Comparison of ENCODE assay signal across 23 cellular contexts in genomic region chr15:36769110-36769509, GRCh38.
DNase-seq lines count a peak whose midpoint lies in the region; ATAC-seq, FAIRE-seq and TF ChIP-seq lines count a peak whose summit lies in the region.
"Had no signal": no experiment of that assay in that cellular context is flagged by ENCODE, and none has a peak within 500 bp of the region (broad histone marks: within the 10 kb centered on the region; RNA-seq: fewer than 3 reads in every experiment).

No MANE protein-coding gene starts in this region.

- no peak for TF ChIP-seq CTCF in heart right ventricle (IDR thresholded peaks at IDR 0.05)
- TF ChIP-seq CTCF in fibroblast of pulmonary artery (IDR thresholded peaks at IDR 0.05; ENCODE audit: low read length, missing control alignments): no peak
- TF ChIP-seq CTCF in CD14-positive monocyte (IDR thresholded peaks at IDR 0.05): no peak

- no peaks in the 10 kb centered on the region for H3K4me1 Mint-ChIP-seq in CD14-positive monocyte
- H3K4me1 Mint-ChIP-seq: activated CD4-positive, alpha-beta memory T cell treated with anti-CD3 and anti-CD28 coated beads, Interleukin-2, amount 10 ng/mL, durations not matched to agents 7 days and 5 days; activated naive CD8-positive, alpha-beta T cell treated with anti-CD3 and anti-CD28 coated beads, Interleukin-2, amount 50 U/mL, for 24 hours; naive thymus-derived CD8-positive, alpha-beta T cell had no signal

- DNase-seq in heart right ventricle (no peak), right cardiac atrium (no peak), amniotic stem cell (lab: John Stamatoyannopoulos, UW) (peak; percentile 8), fibroblast of pulmonary artery (ENCODE audit: low read depth) (peak; percentile 56), frontal cortex (ENCODE audit: low spot score in 2 of 2) (no peak), CD14-positive monocyte (ENCODE audit: low spot score) (no peak), G401 (ENCODE audit: low spot score) (no peak)
- DNase-seq: activated CD4-positive, alpha-beta memory T cell treated with anti-CD3 and anti-CD28 coated beads, Interleukin-2, amount 10 ng/mL, durations not matched to agents 7 days and 5 days; activated CD4-positive, CD25-positive, alpha-beta regulatory T cell; activated gamma-delta T cell; activated naive CD8-positive, alpha-beta T cell treated with anti-CD3 and anti-CD28 coated beads, Interleukin-2, amount 50 U/mL, for 24 hours; H7; kidney glomerular epithelial cell; mesendoderm; MG63; naive thymus-derived CD8-positive, alpha-beta T cell; NCI-H2171 treated with DMSO at 0.1 percent for 48 hours; NCI-H526; ovary; SW 1271; transverse colon had no signal

- H3K9me3 ChIP-seq in heart right ventricle: no peaks in the 10 kb centered on the region
- no peaks in the 10 kb centered on the region for H3K9me3 ChIP-seq in right cardiac atrium (ENCODE audit: control insufficient read depth, low read length)
- H3K9me3 ChIP-seq: MG63, ovary, transverse colon had no signal

- 52 to 62% methylated on average over 5 of the region's 5 CpGs for WGBS in heart right ventricle, 2 donors
- WGBS in right cardiac atrium: 68% methylated on average over 5 of the region's 5 CpGs

- peak overlapping the region in 2 of 10 donors; percentile 6 to 11 for H3K27ac ChIP-seq in heart right ventricle
- H3K27ac ChIP-seq in right cardiac atrium (ENCODE audit: low read length): no peak overlapping the region
- H3K27ac ChIP-seq: C4-2B, ovary, transverse colon had no signal

- no peak overlapping the region for H3K4me3 Mint-ChIP-seq in CD14-positive monocyte
- H3K4me3 Mint-ChIP-seq: activated CD4-positive, alpha-beta memory T cell treated with anti-CD3 and anti-CD28 coated beads, Interleukin-2, amount 10 ng/mL, durations not matched to agents 7 days and 5 days; activated naive CD8-positive, alpha-beta T cell treated with anti-CD3 and anti-CD28 coated beads, Interleukin-2, amount 50 U/mL, for 24 hours; naive thymus-derived CD8-positive, alpha-beta T cell had no signal

- no peaks in the 10 kb centered on the region for H3K27me3 ChIP-seq in heart right ventricle
- no peaks in the 10 kb centered on the region for H3K27me3 ChIP-seq in right cardiac atrium (ENCODE audit: control insufficient read depth, insufficient read depth)
- H3K27me3 ChIP-seq: MG63, ovary, transverse colon had no signal

- no peak overlapping the region for H3K4me3 ChIP-seq in heart right ventricle
- no peak overlapping the region for H3K4me3 ChIP-seq in right cardiac atrium (ENCODE audit: low read length)
- H3K4me3 ChIP-seq in fibroblast of pulmonary artery (replicated peaks; ENCODE audit: low read depth, low read length): no peak overlapping the region
- H3K4me3 ChIP-seq: MG63, ovary, transverse colon had no signal

- intact Hi-C loops in heart right ventricle (cut with DNase I) (loop anchor here in 1 of 10 donors (5.0 kb wide), 1 partner anchor 487 kb away; no protein-coding TSS in a partner anchor), right cardiac atrium (cut with DNase I) (no loop called here), CD14-positive monocyte (cut with micrococcal nuclease) (no loop called here)

- in situ Hi-C loops in G401 (cut with HindIII; ENCODE audit: low sequenced_read_pairs): no loop called here

- H3K4me1 ChIP-seq in heart right ventricle (peaks cover 0 to 36% (median 0%) of the 10 kb centered on the region in 9 donors), right cardiac atrium (ENCODE audit: control insufficient read depth, insufficient read depth, low read length) (no peaks in the 10 kb centered on the region)
- H3K4me1 ChIP-seq: transverse colon had no signal

- H3K9me3 Mint-ChIP-seq in CD14-positive monocyte: peaks cover 1 to 9% (median 3%) of the 10 kb centered on the region in 7 donors

- H3K36me3 Mint-ChIP-seq in CD14-positive monocyte: no peaks in the 10 kb centered on the region

- no peak for FAIRE-seq in frontal cortex (lab: Jason Lieb, UNC)

- no peaks in the 10 kb centered on the region for H3K27me3 Mint-ChIP-seq in CD14-positive monocyte (ENCODE audit: low read depth in 3 of 3)
- H3K27me3 Mint-ChIP-seq: activated CD4-positive, alpha-beta memory T cell treated with anti-CD3 and anti-CD28 coated beads, Interleukin-2, amount 10 ng/mL, durations not matched to agents 7 days and 5 days; activated naive CD8-positive, alpha-beta T cell treated with anti-CD3 and anti-CD28 coated beads, Interleukin-2, amount 50 U/mL, for 24 hours; naive thymus-derived CD8-positive, alpha-beta T cell had no signal

- no peak overlapping the region for H3K27ac Mint-ChIP-seq in CD14-positive monocyte
- H3K27ac Mint-ChIP-seq: activated CD4-positive, alpha-beta memory T cell treated with anti-CD3 and anti-CD28 coated beads, Interleukin-2, amount 10 ng/mL, durations not matched to agents 7 days and 5 days; activated naive CD8-positive, alpha-beta T cell treated with anti-CD3 and anti-CD28 coated beads, Interleukin-2, amount 50 U/mL, for 24 hours; naive thymus-derived CD8-positive, alpha-beta T cell had no signal

- H3K36me3 ChIP-seq in heart right ventricle: peaks cover 0 to 11% (median 0%) of the 10 kb centered on the region in 9 donors
- H3K36me3 ChIP-seq: MG63, ovary, transverse colon had no signal

- ATAC-seq in heart right ventricle (peak in 5 of 8 donors; percentile 14 to 66 (median 43)), right cardiac atrium (no peak), HG03520 (IDR thresholded peaks at IDR 0.05; ENCODE audit: unreplicated experiment) (no peak)
- ATAC-seq: activated naive CD8-positive, alpha-beta T cell treated with anti-CD3 and anti-CD28 coated beads, Interleukin-2, amount 50 U/mL, for 24 hours; naive thymus-derived CD8-positive, alpha-beta T cell had no signal

Comparison
In these comparisons a context has a peak if more than half of its experiments do, and no peak if none do; other contexts are left out.
1. ATAC-seq: peak in heart right ventricle (5 of 8); none in right cardiac atrium (0 of 2) and HG03520 (single experiment).
2. DNase-seq: peak in amniotic stem cell (single experiment) and fibroblast of pulmonary artery (single experiment); none in heart right ventricle (0 of 2), right cardiac atrium (0 of 3), frontal cortex (0 of 2), CD14-positive monocyte (single experiment) and G401 (single experiment).